ENCODE assay signal across 8 cellular contexts in the genomic region with DNA sequence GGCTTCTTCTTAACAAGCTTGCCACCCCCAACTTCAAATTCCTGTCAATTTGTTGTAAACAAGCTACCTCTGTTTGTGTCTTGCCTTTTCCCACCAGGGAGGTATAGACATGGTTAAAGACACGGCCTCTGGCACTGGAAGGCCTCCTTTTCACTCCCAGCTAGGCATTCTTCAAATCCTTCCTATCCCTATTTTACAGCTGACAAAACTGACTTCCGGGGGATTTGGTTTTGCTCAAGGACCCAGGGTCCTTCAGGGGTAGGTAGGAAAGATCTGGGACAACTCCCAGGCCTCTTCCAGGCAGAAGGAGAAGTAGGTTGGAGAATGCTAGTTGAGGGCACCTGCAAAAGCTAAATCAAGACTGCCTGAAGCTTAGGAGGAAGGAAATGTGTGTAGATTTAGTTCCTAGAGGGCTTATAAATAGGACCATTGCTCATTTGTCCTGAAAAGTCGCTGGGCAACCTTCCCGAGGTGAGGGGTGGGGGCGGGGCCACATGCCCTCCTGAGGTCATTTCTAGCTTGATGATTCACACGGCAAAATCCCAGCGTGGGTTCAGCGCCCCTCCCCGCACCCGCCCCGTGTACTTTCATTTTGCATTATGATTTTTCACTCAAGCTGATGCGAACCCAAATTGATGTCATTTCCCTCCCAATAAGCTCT. TPM values are rescaled to one million over a fixed set of nuclear protein-coding genes. Genes with fewer than 3 reads are reported as not detected.
A peak's percentile ranks its signal among the peaks of the same experiment; 100 is the strongest.
DNase-seq lines count a peak whose midpoint lies in the region; ATAC-seq, FAIRE-seq and TF ChIP-seq lines count a peak whose summit lies in the region.

No MANE protein-coding gene starts in this region.

- H3K27me3 Mint-ChIP-seq in astrocyte (ENCODE audit: low read depth, unreplicated experiment), result peaks cover 12% of the 10 kb centered on the region
- H3K27me3 Mint-ChIP-seq in glutamatergic neuron (ENCODE audit: unreplicated experiment), result peaks cover 1% of the 10 kb centered on the region

- H3K36me3 ChIP-seq in astrocyte (ENCODE audit: insufficient read depth, low read length), result no peaks in the 10 kb centered on the region

- H3K4me3 ChIP-seq in astrocyte (ENCODE audit: insufficient read depth, low read depth, low read length), result peak overlapping the region; percentile 35

- H2AFZ ChIP-seq in astrocyte (ENCODE audit: low read depth, low read length), result no peak overlapping the region

- DNase-seq in DMS153 treated with DMSO at 0.1 percent for 48 hours (lab: John Stamatoyannopoulos, UW; ENCODE audit: unreplicated experiment) (peak; percentile 12), T-helper 22 cell (ENCODE audit: low read depth) (peak; percentile 17), astrocyte (ENCODE audit: low read depth) (peak; percentile 72), kidney glomerular epithelial cell (lab: John Stamatoyannopoulos, UW) (peak; percentile 74), KG1 (lab: John Stamatoyannopoulos, UW) (no peak), glutamatergic neuron (no peak)
- peak; percentile 83 for DNase-seq in stimulated activated CD4-positive, alpha-beta T cell treated with anti-CD3 and anti-CD28 coated beads, Interleukin-4, amount 100 ng/mL, for 1 hour

- H3K27ac ChIP-seq in astrocyte (ENCODE audit: low read depth, low read length), result peak overlapping the region; percentile 23

- no peaks in the 10 kb centered on the region for H3K9me3 ChIP-seq in astrocyte (ENCODE audit: insufficient read depth, low read depth, low read length)

- no peak for FAIRE-seq in astrocyte (lab: Jason Lieb, UNC)

- H3K4me1 Mint-ChIP-seq in astrocyte (ENCODE audit: low read depth, unreplicated experiment) (peaks cover 26% of the 10 kb centered on the region), glutamatergic neuron (ENCODE audit: low read depth, unreplicated experiment) (no peaks in the 10 kb centered on the region)

- H3K9ac ChIP-seq in astrocyte (ENCODE audit: low read length), result peak overlapping the region; percentile 55

- H4K20me1 ChIP-seq in astrocyte (ENCODE audit: insufficient read depth, low read length), result no peaks in the 10 kb centered on the region

- no peak for TF ChIP-seq CTCF in astrocyte (IDR thresholded peaks at IDR 0.05; ENCODE audit: insufficient read depth, low read depth, low read length)
- TF ChIP-seq CTCF in glutamatergic neuron (IDR thresholded peaks at IDR 0.05; ENCODE audit: partially characterized antibody, unreplicated experiment), result no peak

- H3K9me3 Mint-ChIP-seq in astrocyte (ENCODE audit: unreplicated experiment), result no peaks in the 10 kb centered on the region
- H3K9me3 Mint-ChIP-seq in glutamatergic neuron (ENCODE audit: unreplicated experiment), result no peaks in the 10 kb centered on the region

- H3K79me2 ChIP-seq in astrocyte (ENCODE audit: insufficient read depth, low read length), result no peaks in the 10 kb centered on the region

- no peaks in the 10 kb centered on the region for H3K27me3 ChIP-seq in astrocyte (ENCODE audit: insufficient read depth, low read length)

- H3K4me2 ChIP-seq in astrocyte (ENCODE audit: low read length), result peak overlapping the region; percentile 82

- ATAC-seq in HG02798 (IDR thresholded peaks at IDR 0.05; ENCODE audit: poor library complexity, unreplicated experiment), result peak; percentile 51

- no peaks in the 10 kb centered on the region for H3K36me3 Mint-ChIP-seq in astrocyte (ENCODE audit: low read depth, unreplicated experiment)
- peaks cover 5% of the 10 kb centered on the region for H3K36me3 Mint-ChIP-seq in glutamatergic neuron (ENCODE audit: unreplicated experiment)

- H3K27ac Mint-ChIP-seq in astrocyte (ENCODE audit: unreplicated experiment) (peak overlapping the region; percentile 82), glutamatergic neuron (ENCODE audit: unreplicated experiment) (no peak overlapping the region)

- peaks cover 20% of the 10 kb centered on the region for H3K4me1 ChIP-seq in astrocyte (ENCODE audit: insufficient read depth, low read length)

- H3K4me3 Mint-ChIP-seq in astrocyte (ENCODE audit: unreplicated experiment) (no peak overlapping the region), glutamatergic neuron (ENCODE audit: unreplicated experiment) (no peak overlapping the region)

RNA-seq across cellular contexts. Expression of gene RYBP, which starts 36.3 kb away (rescaled TPM):
- total RNA-seq in astrocyte (24.4 and 24.9 TPM in 2 replicates), glutamatergic neuron (ENCODE audit: unreplicated experiment) (12.2 TPM)

Comparison
In these comparisons a context has a peak if more than half of its experiments do, and no peak if none do; other contexts are left out.
1. DNase-seq: peak in DMS153 treated with DMSO at 0.1 percent for 48 hours (single experiment), T-helper 22 cell (single experiment), astrocyte (single experiment), kidney glomerular epithelial cell (single experiment) and stimulated activated CD4-positive, alpha-beta T cell treated with anti-CD3 and anti-CD28 coated beads, Interleukin-4, amount 100 ng/mL, for 1 hour (single experiment); none in KG1 (single experiment) and glutamatergic neuron (single experiment).